Comparison of ENCODE assay signal across 23 cellular contexts in genomic region chr3:164235239-164235728, GRCh38.
"Had no signal": no experiment of that assay in that cellular context is flagged by ENCODE, and none has a peak within 500 bp of the region (broad histone marks: within the 10 kb centered on the region; RNA-seq: fewer than 3 reads in every experiment).

No MANE protein-coding gene starts in this region.

- H3K36me3 Mint-ChIP-seq: immature natural killer cell; memory B cell; natural killer cell treated with Interleukin-12 subunit alpha and Interleukin-12 subunit beta and Interleukin-15 and Interleukin-18, amount 100 ng/mL, for 72 hours; stimulated activated naive B cell treated with anti-CD40 and anti-IgM and Interleukin-4, amounts not matched to agents 10 μg/mL and 1 μg/mL and 100 μg/mL, for 72 hours had no signal

- H3K4me3 ChIP-seq: dorsolateral prefrontal cortex, lung, ovary, psoas muscle, right lobe of liver, thoracic aorta, tibial nerve, upper lobe of left lung had no signal

- H3K36me3 ChIP-seq: ovary, right lobe of liver, thoracic aorta, tibial nerve, upper lobe of left lung had no signal

- ATAC-seq: natural killer cell treated with Interleukin-12 subunit alpha and Interleukin-12 subunit beta and Interleukin-15 and Interleukin-18, amount 100 ng/mL, for 72 hours; psoas muscle; right lobe of liver; stimulated activated naive B cell treated with anti-CD40 and anti-IgM and Interleukin-4, amounts not matched to agents 10 μg/mL and 1 μg/mL and 100 μg/mL, for 72 hours had no signal

- H3K9me3 Mint-ChIP-seq: stimulated activated naive B cell treated with anti-CD40 and anti-IgM and Interleukin-4, amounts not matched to agents 10 μg/mL and 1 μg/mL and 100 μg/mL, for 72 hours had no signal

- DNase-seq: dorsolateral prefrontal cortex; effector CD4-positive, alpha-beta T cell; hypothalamus; immature natural killer cell; islet precursor cell; kidney glomerular epithelial cell; occipital lobe; ovary; posterior cingulate gyrus; psoas muscle; retina; right lobe of liver; small intestine; stimulated activated CD4-positive, alpha-beta T cell treated with anti-CD3 and anti-CD28 coated beads, Interleukin-15, amount 100 ng/mL, for 24 hours; stimulated activated CD4-positive, alpha-beta T cell treated with anti-CD3 and anti-CD28 coated beads, Interleukin-2, amount 100 ng/mL, for 48 hours; stimulated activated naive B cell treated with anti-CD40 and anti-IgM and Interleukin-4, amounts not matched to agents 10 μg/mL and 1 μg/mL and 100 μg/mL, for 72 hours; upper lobe of left lung had no signal

- H3K27me3 ChIP-seq: dorsolateral prefrontal cortex, ovary, right lobe of liver, tibial nerve, upper lobe of left lung had no signal

- H3K9me3 ChIP-seq: ovary, psoas muscle, right lobe of liver, thoracic aorta, tibial nerve, upper lobe of left lung had no signal

- H3K4me1 Mint-ChIP-seq: immature natural killer cell; memory B cell; stimulated activated naive B cell treated with anti-CD40 and anti-IgM and Interleukin-4, amounts not matched to agents 10 μg/mL and 1 μg/mL and 100 μg/mL, for 72 hours had no signal

- H3K27ac Mint-ChIP-seq: immature natural killer cell; memory B cell; natural killer cell treated with Interleukin-12 subunit alpha and Interleukin-12 subunit beta and Interleukin-15 and Interleukin-18, amount 100 ng/mL, for 72 hours; stimulated activated naive B cell treated with anti-CD40 and anti-IgM and Interleukin-4, amounts not matched to agents 10 μg/mL and 1 μg/mL and 100 μg/mL, for 72 hours; stimulated activated naive CD8-positive, alpha-beta T cell treated with anti-CD3 and anti-CD28 coated beads, Interleukin-15, Interleukin-2, amounts not matched to agents 100 ng/mL and 50 ng/mL, for 24 hours had no signal

- H3K4me1 ChIP-seq: psoas muscle, right lobe of liver, tibial nerve, upper lobe of left lung had no signal

- H3K27me3 Mint-ChIP-seq: memory B cell; natural killer cell treated with Interleukin-12 subunit alpha and Interleukin-12 subunit beta and Interleukin-15 and Interleukin-18, amount 100 ng/mL, for 72 hours; stimulated activated naive B cell treated with anti-CD40 and anti-IgM and Interleukin-4, amounts not matched to agents 10 μg/mL and 1 μg/mL and 100 μg/mL, for 72 hours; stimulated activated naive CD8-positive, alpha-beta T cell treated with anti-CD3 and anti-CD28 coated beads, Interleukin-15, Interleukin-2, amounts not matched to agents 100 ng/mL and 50 ng/mL, for 24 hours had no signal

- H3K4me3 Mint-ChIP-seq: immature natural killer cell; memory B cell; natural killer cell treated with Interleukin-12 subunit alpha and Interleukin-12 subunit beta and Interleukin-15 and Interleukin-18, amount 100 ng/mL, for 72 hours; stimulated activated naive B cell treated with anti-CD40 and anti-IgM and Interleukin-4, amounts not matched to agents 10 μg/mL and 1 μg/mL and 100 μg/mL, for 72 hours; stimulated activated naive CD8-positive, alpha-beta T cell treated with anti-CD3 and anti-CD28 coated beads, Interleukin-15, Interleukin-2, amounts not matched to agents 100 ng/mL and 50 ng/mL, for 24 hours had no signal

- H3K27ac ChIP-seq: dorsolateral prefrontal cortex, ovary, psoas muscle, right lobe of liver, thoracic aorta, tibial nerve, upper lobe of left lung had no signal
